ENCODE assay signal across 1 cellular context in the genomic region with DNA sequence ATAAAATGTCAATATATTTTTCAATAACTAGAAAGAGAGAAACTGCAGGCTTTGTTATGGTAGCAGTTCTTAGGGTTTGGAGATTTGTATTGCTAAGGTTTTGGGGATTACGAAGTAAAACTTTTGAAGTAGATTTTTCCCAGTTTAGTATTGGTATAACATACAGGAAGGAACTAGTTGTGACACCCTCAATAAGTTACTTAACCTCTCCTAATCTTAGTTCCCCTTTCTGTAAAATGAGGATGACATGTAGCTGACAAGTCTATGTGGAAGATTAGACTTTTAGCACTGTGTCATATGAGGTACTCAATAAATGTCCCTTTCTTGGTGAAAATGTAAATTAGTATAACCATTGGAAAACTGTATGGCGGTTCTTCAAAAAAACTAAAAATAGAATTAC.
TF ChIP-seq lines count a peak whose summit lies in the region.

No MANE protein-coding gene starts in this region.

TF ChIP-seq in GM12878, 131 proteins besides CTCF, POLR2A, EP300 and RAD21 (continued from another document):
- TF ChIP-seq, protein P1, sequence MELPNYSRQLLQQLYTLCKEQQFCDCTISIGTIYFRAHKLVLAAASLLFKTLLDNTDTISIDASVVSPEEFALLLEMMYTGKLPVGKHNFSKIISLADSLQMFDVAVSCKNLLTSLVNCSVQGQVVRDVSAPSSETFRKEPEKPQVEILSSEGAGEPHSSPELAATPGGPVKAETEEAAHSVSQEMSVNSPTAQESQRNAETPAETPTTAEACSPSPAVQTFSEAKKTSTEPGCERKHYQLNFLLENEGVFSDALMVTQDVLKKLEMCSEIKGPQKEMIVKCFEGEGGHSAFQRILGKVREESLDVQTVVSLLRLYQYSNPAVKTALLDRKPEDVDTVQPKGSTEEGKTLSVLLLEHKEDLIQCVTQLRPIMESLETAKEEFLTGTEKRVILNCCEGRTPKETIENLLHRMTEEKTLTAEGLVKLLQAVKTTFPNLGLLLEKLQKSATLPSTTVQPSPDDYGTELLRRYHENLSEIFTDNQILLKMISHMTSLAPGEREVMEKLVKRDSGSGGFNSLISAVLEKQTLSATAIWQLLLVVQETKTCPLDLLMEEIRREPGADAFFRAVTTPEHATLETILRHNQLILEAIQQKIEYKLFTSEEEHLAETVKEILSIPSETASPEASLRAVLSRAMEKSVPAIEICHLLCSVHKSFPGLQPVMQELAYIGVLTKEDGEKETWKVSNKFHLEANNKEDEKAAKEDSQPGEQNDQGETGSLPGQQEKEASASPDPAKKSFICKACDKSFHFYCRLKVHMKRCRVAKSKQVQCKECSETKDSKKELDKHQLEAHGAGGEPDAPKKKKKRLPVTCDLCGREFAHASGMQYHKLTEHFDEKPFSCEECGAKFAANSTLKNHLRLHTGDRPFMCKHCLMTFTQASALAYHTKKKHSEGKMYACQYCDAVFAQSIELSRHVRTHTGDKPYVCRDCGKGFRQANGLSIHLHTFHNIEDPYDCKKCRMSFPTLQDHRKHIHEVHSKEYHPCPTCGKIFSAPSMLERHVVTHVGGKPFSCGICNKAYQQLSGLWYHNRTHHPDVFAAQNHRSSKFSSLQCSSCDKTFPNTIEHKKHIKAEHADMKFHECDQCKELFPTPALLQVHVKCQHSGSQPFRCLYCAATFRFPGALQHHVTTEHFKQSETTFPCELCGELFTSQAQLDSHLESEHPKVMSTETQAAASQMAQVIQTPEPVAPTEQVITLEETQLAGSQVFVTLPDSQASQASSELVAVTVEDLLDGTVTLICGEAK (IDR thresholded peaks at IDR 0.05; ENCODE audit: borderline replicate concordance) = no peak
- no peak for TF ChIP-seq TCF12 (IDR thresholded peaks at IDR 0.05; ENCODE audit: low read depth, low read length)
- no peak for TF ChIP-seq NFIC (IDR thresholded peaks at IDR 0.05; ENCODE audit: low read depth, low read length)
